ENCODE assay signal across 1 cellular context in genomic region chr5:154858251-154858971, GRCh38.
TF ChIP-seq lines count a peak whose summit lies in the region.

TSS of gene CNOT8 (plus strand) at chr5:154858627. CDS start at chr5:154863279, 4,652 bp downstream.

TF ChIP-seq in H1, 55 proteins besides CTCF, POLR2A, EP300 and RAD21 (continued from another document):
- no peak for TF ChIP-seq SIRT6 (IDR thresholded peaks at IDR 0.05; ENCODE audit: low read length)
- no peak for TF ChIP-seq USF2 (IDR thresholded peaks at IDR 0.05; ENCODE audit: low read length)
- no peak for TF ChIP-seq CTBP2 (IDR thresholded peaks at IDR 0.05; ENCODE audit: borderline replicate concordance, insufficient read depth, insufficient read length, low read length)
- no peak for TF ChIP-seq CEBPB (IDR thresholded peaks at IDR 0.05; ENCODE audit: low read depth, low read length)
- TF ChIP-seq KDM4A (IDR thresholded peaks at IDR 0.05; ENCODE audit: low read depth, low read length, severe bottlenecking), result peak; percentile 76
- no peak for TF ChIP-seq GABPA (IDR thresholded peaks at IDR 0.05; ENCODE audit: borderline replicate concordance, insufficient read depth, low read length)
- TF ChIP-seq CHD1 (IDR thresholded peaks at IDR 0.05; ENCODE audit: low read depth, low read length), result no peak
- no peak for TF ChIP-seq KDM5A (IDR thresholded peaks at IDR 0.05; ENCODE audit: low read length)
- TF ChIP-seq HDAC2 (IDR thresholded peaks at IDR 0.05; ENCODE audit: borderline replicate concordance in 1 of 2, low read depth in 2 of 2, low read length in 2 of 2), result peak in 1 of 2 experiments; percentile 64; a peak in 1 of 4 replicates
- TF ChIP-seq FOSL1 (IDR thresholded peaks at IDR 0.05; ENCODE audit: insufficient read depth, low read depth, low read length), result no peak
- TF ChIP-seq KDM1A (IDR thresholded peaks at IDR 0.05; ENCODE audit: borderline replicate concordance, low read length), result no peak
- TF ChIP-seq ATF2 (IDR thresholded peaks at IDR 0.05; ENCODE audit: low read length), result peak; percentile 28; the same call in 1 of the 2 replicates
- TF ChIP-seq MAFK (IDR thresholded peaks at IDR 0.05; ENCODE audit: low read depth, low read length), result no peak
- no peak for TF ChIP-seq RXRA (IDR thresholded peaks at IDR 0.05; ENCODE audit: insufficient read depth, low read depth, low read length)
- no peak for TF ChIP-seq SAP30 (IDR thresholded peaks at IDR 0.05; ENCODE audit: insufficient read depth, insufficient replicate concordance, low read length)
- no peak for TF ChIP-seq GTF2F1 (IDR thresholded peaks at IDR 0.05; ENCODE audit: borderline replicate concordance, low read depth, low read length)
- TF ChIP-seq POLR2AphosphoS5 (IDR thresholded peaks at IDR 0.05; ENCODE audit: low read depth, low read length), result peak; percentile 94
- TF ChIP-seq TBP (IDR thresholded peaks at IDR 0.05; ENCODE audit: low read depth, low read length), result peak; percentile 83
- peak; percentile 16; the same call in 1 of the 2 replicates for TF ChIP-seq NRF1 (IDR thresholded peaks at IDR 0.05; ENCODE audit: low read depth, low read length)
- peak; percentile 76 for TF ChIP-seq CREB1 (IDR thresholded peaks at IDR 0.05)
- TF ChIP-seq ZNF274 (IDR thresholded peaks at IDR 0.05; ENCODE audit: borderline replicate concordance, extremely low read depth, low read length), result no peak
- no peak for TF ChIP-seq BCL11A (IDR thresholded peaks at IDR 0.05; ENCODE audit: low read depth in 2 of 2, low read length in 2 of 2)
- TF ChIP-seq PHF8 (conservative IDR thresholded peaks at IDR 0.05; ENCODE audit: low read depth, low read length), result peak; percentile 97
- TF ChIP-seq CBX8 (IDR thresholded peaks at IDR 0.05; ENCODE audit: borderline replicate concordance, low read depth, low read length), result no peak
- peak; percentile 23; the same call in 1 of the 2 replicates for TF ChIP-seq JUND (IDR thresholded peaks at IDR 0.05; ENCODE audit: low read length)
- TF ChIP-seq TAF7 (optimal IDR thresholded peaks at IDR 0.05; ENCODE audit: borderline replicate concordance, low read depth, low read length), result peak; percentile 70
- peak; percentile 85 for TF ChIP-seq TAF1 (IDR thresholded peaks at IDR 0.05; ENCODE audit: low read depth, low read length)
- TF ChIP-seq TCF12 (IDR thresholded peaks at IDR 0.05; ENCODE audit: low read depth, low read length), result no peak
- peak; percentile 72 for TF ChIP-seq YY1 (IDR thresholded peaks at IDR 0.05; ENCODE audit: low read depth, low read length)
- TF ChIP-seq SRF (IDR thresholded peaks at IDR 0.05; ENCODE audit: low read depth, low read length), result no peak
- no peak for TF ChIP-seq EZH2 (IDR thresholded peaks at IDR 0.05; ENCODE audit: low read depth, low read length, severe bottlenecking)
- no peak for TF ChIP-seq NANOG (IDR thresholded peaks at IDR 0.05; ENCODE audit: insufficient read depth, low read depth, low read length, poor library complexity, severe bottlenecking)
- TF ChIP-seq ASH2L (IDR thresholded peaks at IDR 0.05; ENCODE audit: low read length), result peak; percentile 82
- no peak for TF ChIP-seq SP4 (IDR thresholded peaks at IDR 0.05; ENCODE audit: low read length)
- TF ChIP-seq ATF3 (IDR thresholded peaks at IDR 0.05; ENCODE audit: insufficient read depth, low read depth, low read length), result no peak
- no peak for TF ChIP-seq SUZ12 (IDR thresholded peaks at IDR 0.05; ENCODE audit: low read length)
- no peak; the same call in 1 of the 2 replicates for TF ChIP-seq RBBP5 (IDR thresholded peaks at IDR 0.05; ENCODE audit: borderline replicate concordance, low read depth, low read length)
- TF ChIP-seq E2F6 (IDR thresholded peaks at IDR 0.05), result peak; percentile 18; the same call in 1 of the 2 replicates
- TF ChIP-seq SP1 (IDR thresholded peaks at IDR 0.05; ENCODE audit: low read depth, low read length), result peak; percentile 3; the same call in 1 of the 2 replicates
- no peak for TF ChIP-seq BRCA1 (IDR thresholded peaks at IDR 0.05; ENCODE audit: low read depth, low read length)
- TF ChIP-seq MAX (IDR thresholded peaks at IDR 0.05), result peak; percentile 73
- TF ChIP-seq TEAD4 (IDR thresholded peaks at IDR 0.05; ENCODE audit: low read depth, low read length), result 0 out of 2 replicates have a peak, but pooled peaks have one; percentile 18
- TF ChIP-seq CHD7 (IDR thresholded peaks at IDR 0.05; ENCODE audit: insufficient replicate concordance, low read length), result no peak
- TF ChIP-seq JUN (IDR thresholded peaks at IDR 0.05; ENCODE audit: low read depth, low read length), result no peak
